1 cellular context compared by ENCODE assay signal in the genomic region with DNA sequence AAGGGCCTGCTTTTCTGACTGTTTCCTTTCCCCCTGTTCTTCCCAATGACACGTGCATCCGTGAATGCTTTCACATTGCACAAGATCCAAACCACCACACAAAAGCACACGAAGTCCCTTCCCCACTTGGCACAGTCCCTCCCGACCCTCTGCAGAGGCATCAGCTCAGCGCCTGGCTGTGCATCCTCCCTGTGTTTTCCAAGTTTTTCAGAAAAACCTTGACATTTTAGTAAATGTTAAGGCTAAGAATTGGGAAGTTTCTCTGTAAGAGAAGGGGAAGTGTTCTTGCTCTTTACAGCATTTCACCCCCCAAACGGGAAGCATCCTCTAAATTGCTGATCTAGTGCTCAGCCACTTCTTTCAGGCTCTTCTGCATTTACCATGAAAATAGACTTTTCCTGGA.
TF ChIP-seq lines count a peak whose summit lies in the region.

No MANE protein-coding gene starts in this region.

TF ChIP-seq in K562, 482 proteins besides CTCF, POLR2A, EP300 and RAD21 (continued from another document):
- TF ChIP-seq, protein P1, sequence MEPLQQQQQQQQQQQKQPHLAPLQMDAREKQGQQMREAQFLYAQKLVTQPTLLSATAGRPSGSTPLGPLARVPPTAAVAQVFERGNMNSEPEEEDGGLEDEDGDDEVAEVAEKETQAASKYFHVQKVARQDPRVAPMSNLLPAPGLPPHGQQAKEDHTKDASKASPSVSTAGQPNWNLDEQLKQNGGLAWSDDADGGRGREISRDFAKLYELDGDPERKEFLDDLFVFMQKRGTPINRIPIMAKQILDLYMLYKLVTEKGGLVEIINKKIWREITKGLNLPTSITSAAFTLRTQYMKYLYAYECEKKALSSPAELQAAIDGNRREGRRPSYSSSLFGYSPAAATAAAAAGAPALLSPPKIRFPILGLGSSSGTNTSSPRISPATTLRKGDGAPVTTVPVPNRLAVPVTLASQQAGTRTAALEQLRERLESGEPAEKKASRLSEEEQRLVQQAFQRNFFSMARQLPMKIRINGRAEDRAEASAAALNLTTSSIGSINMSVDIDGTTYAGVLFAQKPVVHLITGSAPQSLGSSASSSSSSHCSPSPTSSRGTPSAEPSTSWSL (CRISPR knock-in tag; IDR thresholded peaks at IDR 0.05; ENCODE audit: borderline replicate concordance) = no peak
- no peak for TF ChIP-seq SMARCE1 (IDR thresholded peaks at IDR 0.05)
- TF ChIP-seq, protein P2, sequence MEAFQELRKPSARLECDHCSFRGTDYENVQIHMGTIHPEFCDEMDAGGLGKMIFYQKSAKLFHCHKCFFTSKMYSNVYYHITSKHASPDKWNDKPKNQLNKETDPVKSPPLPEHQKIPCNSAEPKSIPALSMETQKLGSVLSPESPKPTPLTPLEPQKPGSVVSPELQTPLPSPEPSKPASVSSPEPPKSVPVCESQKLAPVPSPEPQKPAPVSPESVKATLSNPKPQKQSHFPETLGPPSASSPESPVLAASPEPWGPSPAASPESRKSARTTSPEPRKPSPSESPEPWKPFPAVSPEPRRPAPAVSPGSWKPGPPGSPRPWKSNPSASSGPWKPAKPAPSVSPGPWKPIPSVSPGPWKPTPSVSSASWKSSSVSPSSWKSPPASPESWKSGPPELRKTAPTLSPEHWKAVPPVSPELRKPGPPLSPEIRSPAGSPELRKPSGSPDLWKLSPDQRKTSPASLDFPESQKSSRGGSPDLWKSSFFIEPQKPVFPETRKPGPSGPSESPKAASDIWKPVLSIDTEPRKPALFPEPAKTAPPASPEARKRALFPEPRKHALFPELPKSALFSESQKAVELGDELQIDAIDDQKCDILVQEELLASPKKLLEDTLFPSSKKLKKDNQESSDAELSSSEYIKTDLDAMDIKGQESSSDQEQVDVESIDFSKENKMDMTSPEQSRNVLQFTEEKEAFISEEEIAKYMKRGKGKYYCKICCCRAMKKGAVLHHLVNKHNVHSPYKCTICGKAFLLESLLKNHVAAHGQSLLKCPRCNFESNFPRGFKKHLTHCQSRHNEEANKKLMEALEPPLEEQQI (IDR thresholded peaks at IDR 0.05) = no peak
- TF ChIP-seq SPI1 (IDR thresholded peaks at IDR 0.05; ENCODE audit: borderline replicate concordance, low read depth, low read length) = peak; percentile 10; the same call in 1 of the 2 replicates
- no peak for TF ChIP-seq GATAD2B (IDR thresholded peaks at IDR 0.05; ENCODE audit: borderline replicate concordance)
